In the genomic region with DNA sequence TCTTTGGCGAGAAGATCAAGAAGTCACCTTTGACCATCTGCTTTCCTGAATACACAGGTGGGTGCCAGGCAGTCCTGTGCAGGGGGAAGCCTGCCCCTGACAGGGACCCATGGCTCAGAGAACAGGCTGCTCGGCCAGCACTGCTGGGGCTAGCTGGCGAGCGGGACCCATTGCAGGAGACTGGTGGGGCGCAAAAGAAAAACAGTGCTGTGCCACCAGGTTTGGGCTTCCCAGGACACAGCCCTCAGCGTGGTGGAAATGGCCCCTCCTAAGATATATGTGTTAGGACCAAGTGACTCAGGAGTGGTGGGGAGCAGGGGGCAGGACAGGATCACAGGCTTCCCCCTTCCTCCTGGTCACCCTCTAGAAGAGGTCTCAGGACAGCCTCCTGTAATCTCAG, we compare ENCODE assay signal across 18 cellular contexts.
DNase-seq lines count a peak whose midpoint lies in the region; ATAC-seq and TF ChIP-seq lines count a peak whose summit lies in the region.
"Had no signal": no experiment of that assay in that cellular context is flagged by ENCODE, and none has a peak within 500 bp of the region (broad histone marks: within the 10 kb centered on the region; RNA-seq: fewer than 3 reads in every experiment).

No MANE protein-coding gene starts in this region.

- H3K4me3 ChIP-seq in GM23338, result no peak overlapping the region
- no peak overlapping the region for H3K4me3 ChIP-seq in tibial artery
- H3K4me3 ChIP-seq: SJSA1 had no signal

- no peaks in the 10 kb centered on the region for H3K79me2 ChIP-seq in GM23338 (replicated peaks; ENCODE audit: insufficient read depth)

- H3K9me3 ChIP-seq in tibial artery, result no peaks in the 10 kb centered on the region
- H3K9me3 ChIP-seq: SJSA1 had no signal

- peak overlapping the region; percentile 47 for H3K27ac Mint-ChIP-seq in activated naive CD8-positive, alpha-beta T cell treated with anti-CD3 and anti-CD28 coated beads, Interleukin-2, amount 10 ng/mL, durations not matched to agents 7 days and 5 days
- H3K27ac Mint-ChIP-seq in activated naive CD8-positive, alpha-beta T cell treated with anti-CD3 and anti-CD28 coated beads for 36 hours, result no peak overlapping the region
- H3K27ac Mint-ChIP-seq in GM23338 (peak overlapping the region; percentile 11; the same call in 1 of the 2 replicates), glutamatergic neuron (ENCODE audit: unreplicated experiment) (peak overlapping the region; percentile 7)

- H2AFZ ChIP-seq in GM23338, result no peak overlapping the region

- H3K27me3 ChIP-seq in GM23338 (ENCODE audit: insufficient read depth) (no peaks in the 10 kb centered on the region), tibial artery (no peaks in the 10 kb centered on the region)
- H3K27me3 ChIP-seq: SJSA1 had no signal

- peak; percentile 20 for DNase-seq in activated naive CD8-positive, alpha-beta T cell treated with anti-CD3 and anti-CD28 coated beads, Interleukin-2, amount 10 ng/mL, durations not matched to agents 7 days and 5 days
- no peak for DNase-seq in activated naive CD8-positive, alpha-beta T cell treated with anti-CD3 and anti-CD28 coated beads for 36 hours
- DNase-seq in GM23338 (ENCODE audit: low spot score), result no peak
- DNase-seq in glutamatergic neuron, result peak; percentile 5
- DNase-seq in tibial artery, result peak; percentile 6 to 44
- DNase-seq in RPMI8226, result no peak
- DNase-seq: EL, GF-D8, NCI-H1105, NCI-H146, NCI-H2029, NCI-H524 treated with DMSO at 0.1 percent for 48 hours, NCI-H82 had no signal

- no peak overlapping the region for H3K4me3 Mint-ChIP-seq in activated naive CD8-positive, alpha-beta T cell treated with anti-CD3 and anti-CD28 coated beads, Interleukin-2, amount 10 ng/mL, durations not matched to agents 7 days and 5 days
- H3K4me3 Mint-ChIP-seq in activated naive CD8-positive, alpha-beta T cell treated with anti-CD3 and anti-CD28 coated beads for 36 hours, result no peak overlapping the region
- H3K4me3 Mint-ChIP-seq in GM23338 (no peak overlapping the region), glutamatergic neuron (ENCODE audit: unreplicated experiment) (peak overlapping the region; percentile 47)
- H3K4me3 Mint-ChIP-seq: IgD-negative memory B cell had no signal

- intact Hi-C loops in tibial artery (cut with DNase I; ENCODE audit: low total_unique reads), result no loop called here

- POLR2A ChIA-PET in activated naive CD8-positive, alpha-beta T cell treated with anti-CD3 and anti-CD28 coated beads, Interleukin-2, amount 10 ng/mL, durations not matched to agents 7 days and 5 days (lab: Charles Lee), result no interaction called here

- TF ChIP-seq CTCF in GM23338 (conservative IDR thresholded peaks at IDR 0.05; ENCODE audit: low read depth in 2 of 2) (no peak), glutamatergic neuron (IDR thresholded peaks at IDR 0.05; ENCODE audit: partially characterized antibody, unreplicated experiment) (no peak), tibial artery (IDR thresholded peaks at IDR 0.05) (no peak)

- no peaks in the 10 kb centered on the region for H3K9me2 ChIP-seq in GM23338 (ENCODE audit: insufficient read depth)

- H3K36me3 ChIP-seq in GM23338 (ENCODE audit: insufficient read depth), result no peaks in the 10 kb centered on the region
- no peaks in the 10 kb centered on the region for H3K36me3 ChIP-seq in tibial artery
- H3K36me3 ChIP-seq: SJSA1 had no signal

- no peaks in the 10 kb centered on the region for H3K36me3 Mint-ChIP-seq in activated naive CD8-positive, alpha-beta T cell treated with anti-CD3 and anti-CD28 coated beads, Interleukin-2, amount 10 ng/mL, durations not matched to agents 7 days and 5 days
- no peaks in the 10 kb centered on the region for H3K36me3 Mint-ChIP-seq in activated naive CD8-positive, alpha-beta T cell treated with anti-CD3 and anti-CD28 coated beads for 36 hours
- H3K36me3 Mint-ChIP-seq in GM23338 (ENCODE audit: low read depth) (no peaks in the 10 kb centered on the region; the same call in 2 of the 3 replicates), glutamatergic neuron (ENCODE audit: unreplicated experiment) (peaks cover 9% of the 10 kb centered on the region)
- H3K36me3 Mint-ChIP-seq: IgD-negative memory B cell had no signal

- H3K27ac ChIP-seq in GM23338 (ENCODE audit: low read depth), result no peak overlapping the region
- H3K27ac ChIP-seq in tibial artery, result no peak overlapping the region
- H3K27ac ChIP-seq: SJSA1 had no signal

- H3K9me3 Mint-ChIP-seq in activated naive CD8-positive, alpha-beta T cell treated with anti-CD3 and anti-CD28 coated beads, Interleukin-2, amount 10 ng/mL, durations not matched to agents 7 days and 5 days, result no peaks in the 10 kb centered on the region
- no peaks in the 10 kb centered on the region for H3K9me3 Mint-ChIP-seq in activated naive CD8-positive, alpha-beta T cell treated with anti-CD3 and anti-CD28 coated beads for 36 hours
- H3K9me3 Mint-ChIP-seq in GM23338 (no peaks in the 10 kb centered on the region), glutamatergic neuron (ENCODE audit: unreplicated experiment) (peaks cover 21% of the 10 kb centered on the region)
- H3K9me3 Mint-ChIP-seq: IgD-negative memory B cell had no signal

- no peaks in the 10 kb centered on the region; the same call in 1 of the 2 replicates for H3F3A ChIP-seq in GM23338 (replicated peaks; ENCODE audit: low read depth)

- ATAC-seq in activated naive CD8-positive, alpha-beta T cell treated with anti-CD3 and anti-CD28 coated beads, Interleukin-2, amount 10 ng/mL, durations not matched to agents 7 days and 5 days (ENCODE audit: low read depth), result no peak
- ATAC-seq in GM23338 (no peak), GM21529 (IDR thresholded peaks at IDR 0.05; ENCODE audit: unreplicated experiment) (no peak), HG02973 (IDR thresholded peaks at IDR 0.05; ENCODE audit: unreplicated experiment) (no peak)
- ATAC-seq: Panc1 had no signal

- H3K4me2 ChIP-seq in GM23338, result no peak overlapping the region

- no peaks in the 10 kb centered on the region for H3K27me3 Mint-ChIP-seq in activated naive CD8-positive, alpha-beta T cell treated with anti-CD3 and anti-CD28 coated beads, Interleukin-2, amount 10 ng/mL, durations not matched to agents 7 days and 5 days
- no peaks in the 10 kb centered on the region for H3K27me3 Mint-ChIP-seq in activated naive CD8-positive, alpha-beta T cell treated with anti-CD3 and anti-CD28 coated beads for 36 hours
- H3K27me3 Mint-ChIP-seq in GM23338 (ENCODE audit: insufficient read depth, low read depth, poor library complexity) (peaks cover 9% of the 10 kb centered on the region), glutamatergic neuron (ENCODE audit: unreplicated experiment) (peaks cover 25% of the 10 kb centered on the region)
- H3K27me3 Mint-ChIP-seq: IgD-negative memory B cell had no signal

- H3K4me1 ChIP-seq in GM23338 (ENCODE audit: insufficient read depth) (peaks cover 9% of the 10 kb centered on the region; the same call in 1 of the 2 replicates), tibial artery (peaks cover 0 to 7% (median 0%) of the 10 kb centered on the region in 4 donors)

- peaks cover 9% of the 10 kb centered on the region for H3K4me1 Mint-ChIP-seq in activated naive CD8-positive, alpha-beta T cell treated with anti-CD3 and anti-CD28 coated beads, Interleukin-2, amount 10 ng/mL, durations not matched to agents 7 days and 5 days
- H3K4me1 Mint-ChIP-seq in activated naive CD8-positive, alpha-beta T cell treated with anti-CD3 and anti-CD28 coated beads for 36 hours, result peaks cover 9% of the 10 kb centered on the region
- H3K4me1 Mint-ChIP-seq in GM23338, result peaks cover 9% of the 10 kb centered on the region
- peaks cover 14% of the 10 kb centered on the region for H3K4me1 Mint-ChIP-seq in glutamatergic neuron (ENCODE audit: low read depth, unreplicated experiment)

- H4K20me1 ChIP-seq in GM23338 (replicated peaks; ENCODE audit: insufficient read depth), result no peaks in the 10 kb centered on the region

Comparison
In these comparisons a context has a peak if more than half of its experiments do, and no peak if none do; other contexts are left out.
1. DNase-seq: peak in activated naive CD8-positive, alpha-beta T cell treated with anti-CD3 and anti-CD28 coated beads, Interleukin-2, amount 10 ng/mL, durations not matched to agents 7 days and 5 days (single experiment), glutamatergic neuron (single experiment) and tibial artery (2 of 2); none in activated naive CD8-positive, alpha-beta T cell treated with anti-CD3 and anti-CD28 coated beads for 36 hours (single experiment), GM23338 (single experiment) and RPMI8226 (single experiment).